Comparison of ENCODE assay signal across 8 cellular contexts in the genomic region with DNA sequence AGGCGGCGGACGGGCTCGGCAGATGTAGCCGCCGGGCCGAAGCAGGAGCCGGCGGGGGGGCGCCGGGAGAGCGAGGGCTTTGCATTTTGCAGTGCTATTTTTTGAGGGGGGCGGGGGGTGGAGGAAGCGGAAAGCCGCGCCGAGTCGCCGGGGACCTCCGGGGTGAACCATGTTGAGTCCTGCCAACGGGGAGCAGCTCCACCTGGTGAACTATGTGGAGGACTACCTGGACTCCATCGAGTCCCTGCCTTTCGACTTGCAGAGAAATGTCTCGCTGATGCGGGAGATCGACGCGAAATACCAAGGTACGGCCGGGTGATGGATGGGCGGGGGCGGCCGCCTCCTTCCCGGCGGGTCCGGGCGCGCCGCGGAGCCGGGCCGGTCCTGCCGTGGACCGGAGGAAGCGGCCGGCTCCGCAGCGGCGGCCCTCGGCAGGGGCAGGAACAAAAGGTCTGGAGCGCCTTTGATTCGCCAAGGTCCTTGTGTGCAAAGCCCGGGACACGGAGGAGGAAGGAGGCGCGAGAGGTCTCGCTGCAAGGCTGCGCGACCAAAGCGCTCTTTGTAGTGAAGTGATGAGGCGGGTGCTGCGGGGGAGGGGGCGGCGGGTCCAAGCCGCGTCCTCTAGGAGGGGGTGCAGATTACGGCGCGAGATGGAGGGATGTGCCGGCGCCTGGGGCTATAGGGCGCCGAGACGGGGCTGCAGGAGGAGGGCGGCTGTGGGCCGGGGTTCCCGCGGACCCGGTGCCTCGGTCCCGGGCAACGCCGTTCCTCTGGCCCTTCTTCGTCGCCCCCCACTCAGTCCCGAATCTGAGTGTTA. TPM values are rescaled to one million over a fixed set of nuclear protein-coding genes. Genes with fewer than 3 reads are reported as not detected.
DNase-seq lines count a peak whose midpoint lies in the region; ATAC-seq and TF ChIP-seq lines count a peak whose summit lies in the region.

No MANE protein-coding gene starts in this region.

- H4K20me1 ChIP-seq in neural cell (ENCODE audit: insufficient read depth): peaks cover 3% of the 10 kb centered on the region

- peak overlapping the region; percentile 97 for H3K27ac ChIP-seq in neural cell (ENCODE audit: low read length)

- peaks cover 2% of the 10 kb centered on the region for H3K36me3 Mint-ChIP-seq in activated T-helper 1 cell treated with anti-CD3 and anti-CD28 coated beads, Interleukin-12 subunit alpha, Interleukin-12 subunit beta, Interleukin-2, Interleukin-4 antibody, amounts not matched to agents 30 ng/mL and 10 ng/mL and 1 ng/mL, durations not matched to agents 14 hours and 24 hours and 36 hours (ENCODE audit: low read depth)

- peak overlapping the region; percentile 98 for H3K4me3 Mint-ChIP-seq in activated T-helper 1 cell treated with anti-CD3 and anti-CD28 coated beads, Interleukin-12 subunit alpha, Interleukin-12 subunit beta, Interleukin-2, Interleukin-4 antibody, amounts not matched to agents 30 ng/mL and 10 ng/mL and 1 ng/mL, durations not matched to agents 14 hours and 24 hours and 36 hours
- H3K4me3 Mint-ChIP-seq in stimulated activated naive CD8-positive, alpha-beta T cell treated with anti-CD3 and anti-CD28 coated beads, Interleukin-15, amount 100 ng/mL, for 72 hours: peak overlapping the region; percentile 98 to 99

- TF ChIP-seq CTCF in fibroblast of mammary gland (conservative IDR thresholded peaks at IDR 0.05; ENCODE audit: control insufficient read depth, insufficient read depth, low read depth, low read length) (no peak), neural cell (IDR thresholded peaks at IDR 0.05; ENCODE audit: poor library complexity, severe bottlenecking) (peak; percentile 42)

- H3K36me3 ChIP-seq in neural cell (ENCODE audit: insufficient read depth, low read length): no peaks in the 10 kb centered on the region

- no peak overlapping the region for H3K4me2 ChIP-seq in neural cell (ENCODE audit: low read length)

- peaks cover 21% of the 10 kb centered on the region for H3K4me1 Mint-ChIP-seq in activated T-helper 1 cell treated with anti-CD3 and anti-CD28 coated beads, Interleukin-12 subunit alpha, Interleukin-12 subunit beta, Interleukin-2, Interleukin-4 antibody, amounts not matched to agents 30 ng/mL and 10 ng/mL and 1 ng/mL, durations not matched to agents 14 hours and 24 hours and 36 hours (ENCODE audit: low read depth)
- peaks cover 24% of the 10 kb centered on the region for H3K4me1 Mint-ChIP-seq in stimulated activated naive CD8-positive, alpha-beta T cell treated with anti-CD3 and anti-CD28 coated beads, Interleukin-15, amount 100 ng/mL, for 72 hours

- H3F3A ChIP-seq in neural cell (ENCODE audit: insufficient read depth, low read length, poor library complexity, severe bottlenecking): peaks cover 6% of the 10 kb centered on the region

- DNase-seq in GM19238 (ENCODE audit: insufficient read length, low spot score) (peak; percentile 55), NOMO-1 treated with dmso at 0.1 percent for 144 hours (lab: John Stamatoyannopoulos, UW; ENCODE audit: unreplicated experiment) (peak; percentile 22), fibroblast of mammary gland (ENCODE audit: low read depth) (peak; percentile 31)
- DNase-seq in activated T-helper 1 cell treated with anti-CD3 and anti-CD28 coated beads, Interleukin-12 subunit alpha, Interleukin-12 subunit beta, Interleukin-2, Interleukin-4 antibody, amounts not matched to agents 30 ng/mL and 10 ng/mL and 1 ng/mL, durations not matched to agents 14 hours and 24 hours and 36 hours (ENCODE audit: low spot score): peak; percentile 52
- peak; percentile 72 to 77 for DNase-seq in stimulated activated naive CD8-positive, alpha-beta T cell treated with anti-CD3 and anti-CD28 coated beads, Interleukin-15, amount 100 ng/mL, for 72 hours

- intact Hi-C loops in activated T-helper 1 cell treated with anti-CD3 and anti-CD28 coated beads, Interleukin-12 subunit alpha, Interleukin-12 subunit beta, Interleukin-2, Interleukin-4 antibody, amounts not matched to agents 30 ng/mL and 10 ng/mL and 1 ng/mL, durations not matched to agents 14 hours and 24 hours and 36 hours (cut with micrococcal nuclease): loop anchor here (1.0 to 10.0 kb wide), 8 partner anchors 152 to 1799 kb away; a partner anchor contains a TSS

- H3K9me2 ChIP-seq in neural cell (ENCODE audit: insufficient read depth, low read length): no peaks in the 10 kb centered on the region

- peak overlapping the region; percentile 87 for H3K27ac Mint-ChIP-seq in activated T-helper 1 cell treated with anti-CD3 and anti-CD28 coated beads, Interleukin-12 subunit alpha, Interleukin-12 subunit beta, Interleukin-2, Interleukin-4 antibody, amounts not matched to agents 30 ng/mL and 10 ng/mL and 1 ng/mL, durations not matched to agents 14 hours and 24 hours and 36 hours
- peak overlapping the region; percentile 85 to 99 for H3K27ac Mint-ChIP-seq in stimulated activated naive CD8-positive, alpha-beta T cell treated with anti-CD3 and anti-CD28 coated beads, Interleukin-15, amount 100 ng/mL, for 72 hours

- peak; percentile 20 for TF ChIP-seq RAD21 in neural cell (conservative IDR thresholded peaks at IDR 0.05)

- no peaks in the 10 kb centered on the region for H3K9me3 Mint-ChIP-seq in activated T-helper 1 cell treated with anti-CD3 and anti-CD28 coated beads, Interleukin-12 subunit alpha, Interleukin-12 subunit beta, Interleukin-2, Interleukin-4 antibody, amounts not matched to agents 30 ng/mL and 10 ng/mL and 1 ng/mL, durations not matched to agents 14 hours and 24 hours and 36 hours
- no peaks in the 10 kb centered on the region for H3K9me3 Mint-ChIP-seq in stimulated activated naive CD8-positive, alpha-beta T cell treated with anti-CD3 and anti-CD28 coated beads, Interleukin-15, amount 100 ng/mL, for 72 hours

- H3K27me3 Mint-ChIP-seq in activated T-helper 1 cell treated with anti-CD3 and anti-CD28 coated beads, Interleukin-12 subunit alpha, Interleukin-12 subunit beta, Interleukin-2, Interleukin-4 antibody, amounts not matched to agents 30 ng/mL and 10 ng/mL and 1 ng/mL, durations not matched to agents 14 hours and 24 hours and 36 hours (ENCODE audit: insufficient read depth): no peaks in the 10 kb centered on the region
- H3K27me3 Mint-ChIP-seq in stimulated activated naive CD8-positive, alpha-beta T cell treated with anti-CD3 and anti-CD28 coated beads, Interleukin-15, amount 100 ng/mL, for 72 hours: no peaks in the 10 kb centered on the region

- peaks cover 52% of the 10 kb centered on the region for H3K79me2 ChIP-seq in neural cell (replicated peaks; ENCODE audit: insufficient read depth, low read length)

- no peak for ATAC-seq in stimulated activated naive CD8-positive, alpha-beta T cell treated with anti-CD3 and anti-CD28 coated beads, Interleukin-15, amount 100 ng/mL, for 72 hours
- no peak for ATAC-seq in GM18868 (IDR thresholded peaks at IDR 0.05; ENCODE audit: unreplicated experiment)
- ATAC-seq in GM21447 (IDR thresholded peaks at IDR 0.05; ENCODE audit: unreplicated experiment): no peak

- no peaks in the 10 kb centered on the region for H3K27me3 ChIP-seq in neural cell (ENCODE audit: insufficient read depth, low read depth, low read length)

- H3K9me3 ChIP-seq in neural cell (ENCODE audit: low read length): no peaks in the 10 kb centered on the region

- H3K4me3 ChIP-seq in fibroblast of mammary gland (ENCODE audit: control insufficient read depth, low read depth, low read length) (peak overlapping the region; percentile 72), neural cell (ENCODE audit: low read length) (peak overlapping the region; percentile 93)

- H3K9ac ChIP-seq in neural cell (ENCODE audit: low read length): peak overlapping the region; percentile 100

- no peak overlapping the region for H2AFZ ChIP-seq in neural cell (ENCODE audit: low read depth, low read length)

- TF ChIP-seq EP300 in neural cell (conservative IDR thresholded peaks at IDR 0.05; ENCODE audit: poor library complexity, severe bottlenecking): no peak

TF ChIP-seq in neural cell, 6 proteins besides CTCF, POLR2A, EP300 and RAD21 (continues in another document):
- TF ChIP-seq SMC3 (conservative IDR thresholded peaks at IDR 0.05; ENCODE audit: poor library complexity) (peak; percentile 46), TAF1 (IDR thresholded peaks at IDR 0.05; ENCODE audit: low read depth) (peak; percentile 82), EZH2 (IDR thresholded peaks at IDR 0.05; ENCODE audit: borderline replicate concordance, insufficient read depth, low read length, poor library complexity, severe bottlenecking) (no peak), POLR2AphosphoS5 (IDR thresholded peaks at IDR 0.05) (peak; percentile 72)

RNA-seq across cellular contexts. Expression of a gene that starts 0.7 kb away (rescaled TPM):
- total RNA-seq in activated T-helper 1 cell treated with anti-CD3 and anti-CD28 coated beads, Interleukin-12 subunit alpha, Interleukin-12 subunit beta, Interleukin-2, Interleukin-4 antibody, amounts not matched to agents 30 ng/mL and 10 ng/mL and 1 ng/mL, durations not matched to agents 14 hours and 24 hours and 36 hours: 15.9 and 16.4 TPM in 2 replicates
- 23.2 and 28.5 TPM in 2 replicates for polyA plus RNA-seq in neural cell
- 35.3 and 39.5 TPM in 2 replicates for polyA minus RNA-seq in neural cell

RNA-seq across cellular contexts. Expression of a gene that starts 8.3 kb away (rescaled TPM):
- 106 and 110 TPM in 2 replicates for total RNA-seq in activated T-helper 1 cell treated with anti-CD3 and anti-CD28 coated beads, Interleukin-12 subunit alpha, Interleukin-12 subunit beta, Interleukin-2, Interleukin-4 antibody, amounts not matched to agents 30 ng/mL and 10 ng/mL and 1 ng/mL, durations not matched to agents 14 hours and 24 hours and 36 hours
- polyA plus RNA-seq in neural cell: 92.2 and 93.1 TPM in 2 replicates
- 47.0 and 49.4 TPM in 2 replicates for polyA minus RNA-seq in neural cell

Comparison
In these comparisons a context has a peak if more than half of its experiments do, and no peak if none do; other contexts are left out.
1. DNase-seq: peak in every context shown above with its lines; median percentile 74 in stimulated activated naive CD8-positive, alpha-beta T cell treated with anti-CD3 and anti-CD28 coated beads, Interleukin-15, amount 100 ng/mL, for 72 hours; 55 in GM19238; 52 in activated T-helper 1 cell treated with anti-CD3 and anti-CD28 coated beads, Interleukin-12 subunit alpha, Interleukin-12 subunit beta, Interleukin-2, Interleukin-4 antibody, amounts not matched to agents 30 ng/mL and 10 ng/mL and 1 ng/mL, durations not matched to agents 14 hours and 24 hours and 36 hours; 31 in fibroblast of mammary gland; 22 in NOMO-1 treated with dmso at 0.1 percent for 144 hours.